13 cellular contexts compared by ENCODE assay signal in genomic region chr4:145302725-145303124, GRCh38.
DNase-seq lines count a peak whose midpoint lies in the region; ATAC-seq and TF ChIP-seq lines count a peak whose summit lies in the region.
"Had no signal": no experiment of that assay in that cellular context is flagged by ENCODE, and none has a peak within 500 bp of the region (broad histone marks: within the 10 kb centered on the region; RNA-seq: fewer than 3 reads in every experiment).

No MANE protein-coding gene starts in this region.

- H3K9me3 ChIP-seq in breast epithelium (no peaks in the 10 kb centered on the region), RWPE2 (ENCODE audit: severe bottlenecking) (no peaks in the 10 kb centered on the region), lower lobe of right lung (no peaks in the 10 kb centered on the region)

- H3K27ac Mint-ChIP-seq in MCF 10A (ENCODE audit: low read depth, unreplicated experiment), result peak overlapping the region; percentile 41
- H3K27ac Mint-ChIP-seq: CD4-positive, CD25-positive, alpha-beta regulatory T cell had no signal

- no peaks in the 10 kb centered on the region for H3K9me3 Mint-ChIP-seq in MCF 10A (ENCODE audit: unreplicated experiment)

- H3K4me1 Mint-ChIP-seq in MCF 10A (ENCODE audit: insufficient read depth, unreplicated experiment), result peaks cover 14% of the 10 kb centered on the region

- H3K36me3 ChIP-seq in breast epithelium (no peaks in the 10 kb centered on the region), RWPE2 (ENCODE audit: low read depth) (no peaks in the 10 kb centered on the region), lower lobe of right lung (no peaks in the 10 kb centered on the region)

- H3K4me3 ChIP-seq in breast epithelium (no peak overlapping the region), RWPE2 (ENCODE audit: severe bottlenecking) (no peak overlapping the region), lower lobe of right lung (no peak overlapping the region)

- H3K27me3 ChIP-seq in breast epithelium (no peaks in the 10 kb centered on the region), RWPE2 (ENCODE audit: insufficient read depth, poor library complexity, severe bottlenecking) (no peaks in the 10 kb centered on the region), foreskin keratinocyte (no peaks in the 10 kb centered on the region), lower lobe of right lung (ENCODE audit: low read depth) (no peaks in the 10 kb centered on the region)

- H3K27ac ChIP-seq in breast epithelium (no peak overlapping the region), RWPE2 (ENCODE audit: poor library complexity, severe bottlenecking) (peak overlapping the region; percentile 59), foreskin keratinocyte (no peak overlapping the region), lower lobe of right lung (no peak overlapping the region)
- H3K27ac ChIP-seq: 22Rv1 had no signal

- no peak overlapping the region for H3K4me3 Mint-ChIP-seq in MCF 10A (ENCODE audit: unreplicated experiment)
- H3K4me3 Mint-ChIP-seq: CD4-positive, CD25-positive, alpha-beta regulatory T cell had no signal

- ATAC-seq in RWPE2 (ENCODE audit: low read depth) (peak; percentile 24; the same call in 1 of the 3 replicates), foreskin keratinocyte (peak; percentile 26), GM18517 (IDR thresholded peaks at IDR 0.05; ENCODE audit: unreplicated experiment) (no peak), lower lobe of right lung (no peak)
- ATAC-seq: HCT116, HepG2 had no signal

- DNase-seq in MCF 10A (ENCODE audit: unreplicated experiment) (no peak), breast epithelium (ENCODE audit: low spot score in 2 of 2) (no peak), RWPE2 (ENCODE audit: low spot score) (no peak), foreskin keratinocyte (peak; percentile 44 to 64), activated T-cell treated with anti-CD3 and anti-CD28 coated beads for 4 hours (no peak), HuH-7 (ENCODE audit: low spot score) (no peak), lower lobe of right lung (no peak)
- DNase-seq: CD4-positive, CD25-positive, alpha-beta regulatory T cell; DMS53 had no signal

- TF ChIP-seq CTCF in MCF 10A (IDR thresholded peaks at IDR 0.05; ENCODE audit: unreplicated experiment) (no peak), breast epithelium (IDR thresholded peaks at IDR 0.05) (no peak), RWPE2 (IDR thresholded peaks at IDR 0.05; ENCODE audit: poor library complexity, severe bottlenecking) (no peak), foreskin keratinocyte (conservative IDR thresholded peaks at IDR 0.05) (no peak), lower lobe of right lung (IDR thresholded peaks at IDR 0.05) (no peak)

- intact Hi-C loops in MCF 10A (cut with micrococcal nuclease), result no loop called here
- intact Hi-C loops in breast epithelium (cut with DNase I; ENCODE audit: low total_unique reads), result no loop called here
- intact Hi-C loops in lower lobe of right lung (cut with DNase I), result no loop called here

- H3K27me3 Mint-ChIP-seq in MCF 10A (ENCODE audit: insufficient read depth, unreplicated experiment), result no peaks in the 10 kb centered on the region

- TF ChIP-seq POLR2A in breast epithelium (IDR thresholded peaks at IDR 0.05), result no peak

- CTCF ChIA-PET in MCF 10A (lab: Yijun Ruan, JAX), result interaction anchor here (0.7 to 0.9 kb wide), 3 partner anchors 15 to 80 kb away, joined by 3 to 4 read pairs (median 3); no protein-coding TSS in a partner anchor

- BruUV-seq in MCF 10A (replicated peaks; lab: Mats Ljungman, UMichigan), result no TSS peak

- H3K4me1 ChIP-seq in breast epithelium (no peaks in the 10 kb centered on the region), RWPE2 (ENCODE audit: insufficient read depth, poor library complexity, severe bottlenecking) (peaks cover 26% of the 10 kb centered on the region), foreskin keratinocyte (peaks cover 39% of the 10 kb centered on the region), lower lobe of right lung (no peaks in the 10 kb centered on the region)

- no peaks in the 10 kb centered on the region for H3K36me3 Mint-ChIP-seq in MCF 10A (ENCODE audit: insufficient read depth, unreplicated experiment)
- H3K36me3 Mint-ChIP-seq: CD4-positive, CD25-positive, alpha-beta regulatory T cell had no signal

- POLR2A ChIA-PET in MCF 10A (lab: Yijun Ruan, JAX), result interaction anchor here (0.7 to 1.8 kb wide), 2 partner anchors 8 to 178 kb away, joined by 3 to 4 read pairs; partner anchors contain the start of gene SMAD1

Comparison
In these comparisons a context has a peak if more than half of its experiments do, and no peak if none do; other contexts are left out.
1. DNase-seq: peak in foreskin keratinocyte (2 of 2); none in MCF 10A (single experiment), breast epithelium (0 of 2), RWPE2 (single experiment), activated T-cell treated with anti-CD3 and anti-CD28 coated beads for 4 hours (single experiment), HuH-7 (single experiment) and lower lobe of right lung (single experiment).
2. ATAC-seq: peak in RWPE2 (single experiment) and foreskin keratinocyte (single experiment); none in GM18517 (single experiment) and lower lobe of right lung (0 of 2).